8 cellular contexts compared by ENCODE assay signal in the genomic region with DNA sequence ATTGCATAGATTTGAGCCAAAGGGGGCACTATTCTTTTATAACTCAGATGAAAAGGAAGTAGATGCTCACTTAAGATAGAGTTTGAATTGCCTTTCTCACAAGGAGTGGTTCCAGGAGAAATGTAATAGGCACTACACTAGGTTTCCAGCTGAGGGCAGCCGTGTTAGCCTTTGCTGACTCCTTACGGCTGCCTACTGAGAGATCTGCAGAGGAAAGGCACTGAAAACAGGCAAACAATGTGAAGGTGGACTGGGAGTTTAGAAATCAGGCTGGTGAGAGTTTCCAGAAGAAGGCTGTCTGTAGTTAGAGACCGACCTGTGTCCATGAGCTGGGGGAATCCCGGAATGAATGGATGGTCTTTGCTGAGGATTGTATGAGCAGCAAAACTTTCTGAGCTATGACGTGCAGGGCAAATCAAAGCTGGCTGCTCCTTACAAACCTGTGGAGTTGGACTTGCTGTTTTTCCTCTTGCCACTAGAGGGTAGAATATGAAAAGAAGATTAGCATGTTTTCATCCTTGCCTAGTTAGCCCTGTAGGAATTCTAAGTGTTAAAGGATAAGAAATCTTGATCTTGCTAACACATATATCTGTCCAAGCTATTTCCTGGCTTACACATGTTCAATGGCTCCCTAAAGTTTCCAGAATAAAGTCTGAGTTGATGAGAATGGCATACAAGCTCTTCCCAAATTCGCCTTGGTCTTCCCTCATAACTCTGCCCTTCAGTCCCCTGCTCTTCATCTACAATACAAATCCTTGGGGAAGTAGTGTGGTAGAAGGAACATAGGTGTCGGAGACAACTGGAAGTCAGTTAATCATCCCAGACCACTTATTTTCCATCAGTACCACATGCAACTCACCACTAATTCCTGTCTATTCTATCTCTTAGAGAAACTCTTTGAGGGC. TPM values are rescaled to one million over a fixed set of nuclear protein-coding genes. Genes with fewer than 3 reads are reported as not detected.
DNase-seq lines count a peak whose midpoint lies in the region; ATAC-seq, FAIRE-seq and TF ChIP-seq lines count a peak whose summit lies in the region.

No MANE protein-coding gene starts in this region.

- no peak overlapping the region for H3K27ac Mint-ChIP-seq in CD14-positive monocyte

- H3K9me3 ChIP-seq in HAP-1 (no peaks in the 10 kb centered on the region), iPS-15b (ENCODE audit: control insufficient read depth, insufficient read depth, low read length) (no peaks in the 10 kb centered on the region), sigmoid colon (no peaks in the 10 kb centered on the region)

- in situ Hi-C loops in HAP-1 (cut with MboI; ENCODE audit: low sequenced_read_pairs) = loop anchor here (10.0 kb wide), 1 partner anchor 165 kb away; no protein-coding TSS in a partner anchor

- H3K27ac ChIP-seq in sigmoid colon = peak overlapping the region; percentile 52 to 77 (median 62)

- WGBS in sigmoid colon, 2 donors = 23 to 26% methylated on average over 7 of the region's 7 CpGs

- H3K4me1 ChIP-seq in HAP-1 (peaks cover 32% of the 10 kb centered on the region), iPS-15b (ENCODE audit: control insufficient read depth, insufficient read depth, low read length) (peaks cover 10% of the 10 kb centered on the region), sigmoid colon (peaks cover 0 to 22% (median 9%) of the 10 kb centered on the region in 4 donors)

- intact Hi-C loops in CD14-positive monocyte (cut with micrococcal nuclease) = loop anchor here (10.0 kb wide), 2 partner anchors 75 to 195 kb away; a partner anchor contains a TSS
- intact Hi-C loops in sigmoid colon (cut with DNase I) = loop anchor here (1.0 kb wide), 1 partner anchor 167 kb away; no protein-coding TSS in a partner anchor

- no peaks in the 10 kb centered on the region for H3K4me1 Mint-ChIP-seq in CD14-positive monocyte

- H3K4me3 ChIP-seq in HAP-1 (no peak overlapping the region), iPS-15b (ENCODE audit: low read depth, low read length) (peak overlapping the region; percentile 19), sigmoid colon (peak overlapping the region in 1 of 4 donors; percentile 33)

- no peaks in the 10 kb centered on the region for H3K36me3 Mint-ChIP-seq in CD14-positive monocyte

- H3K27me3 ChIP-seq in HAP-1 (ENCODE audit: low read depth) (no peaks in the 10 kb centered on the region), iPS-15b (ENCODE audit: control insufficient read depth, insufficient read depth, low read length) (no peaks in the 10 kb centered on the region), sigmoid colon (no peaks in the 10 kb centered on the region)

- H3K9ac ChIP-seq in iPS-15b (ENCODE audit: low read depth, low read length) = no peak overlapping the region

- DNase-seq in CD14-positive monocyte (ENCODE audit: low spot score) = peak; percentile 46
- DNase-seq in HAP-1 (ENCODE audit: low spot score in 2 of 2) = peak; percentile 73 to 84
- DNase-seq in NCI-H2107 (lab: John Stamatoyannopoulos, UW) = peak; percentile 70
- peak; percentile 65 for DNase-seq in brain pericyte (ENCODE audit: low read depth, low spot score)
- DNase-seq in sigmoid colon = peak; percentile 78

- TF ChIP-seq POLR2A in sigmoid colon (IDR thresholded peaks at IDR 0.05) = no peak

- peaks cover 0 to 4% (median 0%) of the 10 kb centered on the region in 7 donors for H3K9me3 Mint-ChIP-seq in CD14-positive monocyte

- no peak for ATAC-seq in HG03439 (IDR thresholded peaks at IDR 0.05; ENCODE audit: unreplicated experiment)

- peak; percentile 82 for FAIRE-seq in TTC549 (lab: Jason Lieb, UNC)

- H3K4me3 Mint-ChIP-seq in CD14-positive monocyte = no peak overlapping the region

- TF ChIP-seq EP300 in sigmoid colon (IDR thresholded peaks at IDR 0.05) = no peak

- TF ChIP-seq CTCF in CD14-positive monocyte (IDR thresholded peaks at IDR 0.05) (peak; percentile 83), sigmoid colon (IDR thresholded peaks at IDR 0.05) (peak; percentile 71 to 84 (median 76))

- no peaks in the 10 kb centered on the region for H3K27me3 Mint-ChIP-seq in CD14-positive monocyte (ENCODE audit: low read depth in 3 of 3)

- no peaks in the 10 kb centered on the region for H3K36me3 ChIP-seq in HAP-1 (replicated peaks)
- no peaks in the 10 kb centered on the region for H3K36me3 ChIP-seq in iPS-15b (ENCODE audit: control insufficient read depth, insufficient read depth, low read length)
- no peaks in the 10 kb centered on the region for H3K36me3 ChIP-seq in sigmoid colon

RNA-seq across cellular contexts. Expression of a gene that starts 20.1 kb away (rescaled TPM):
- polyA plus RNA-seq in CD14-positive monocyte (1 to 10 TPM; 2.4 to 4.8 TPM), sigmoid colon (10 to 100 TPM in 1 of 3 donors, 1 to 10 TPM in 2; 3.6 to 10.8 (median 4.4) TPM)
- total RNA-seq in sigmoid colon = 10 to 100 TPM; 46.3 to 65.4 (median 54.8) TPM
